Comparison of ENCODE assay signal across 8 cellular contexts in the genomic region with DNA sequence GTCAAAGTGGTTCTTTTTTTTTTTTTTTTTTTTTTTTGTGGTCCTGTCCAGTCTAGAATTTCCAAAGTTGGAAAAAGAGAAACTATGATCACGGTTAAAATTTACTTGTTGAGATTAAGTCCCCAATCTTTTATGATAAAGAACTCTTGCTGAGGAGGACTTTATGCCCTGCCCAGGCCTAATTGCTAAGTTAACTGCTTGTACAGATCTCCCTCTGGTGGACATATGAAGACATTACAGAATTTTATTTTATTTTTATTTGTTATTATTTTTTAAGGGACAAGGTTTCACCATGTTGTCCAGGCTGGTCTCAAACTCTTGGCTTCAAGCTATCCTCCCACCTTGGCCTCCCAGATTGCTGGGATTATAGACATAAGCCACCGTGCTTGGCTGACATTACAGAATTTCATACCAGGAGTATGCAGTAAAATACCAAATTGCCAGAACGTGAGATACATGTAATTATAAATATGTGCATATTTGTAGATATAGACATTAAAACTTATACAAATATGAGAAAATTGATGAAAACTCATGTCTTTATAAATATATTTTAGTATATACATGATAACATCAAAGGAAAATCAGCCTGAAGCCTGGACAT.
A peak's percentile ranks its signal among the peaks of the same experiment; 100 is the strongest.
DNase-seq lines count a peak whose midpoint lies in the region; ATAC-seq and TF ChIP-seq lines count a peak whose summit lies in the region.

No MANE protein-coding gene starts in this region.

- H3K36me3 Mint-ChIP-seq in brain, result no peaks in the 10 kb centered on the region

- H3K9me3 ChIP-seq in upper lobe of right lung, result no peaks in the 10 kb centered on the region

- ATAC-seq in Right ventricle myocardium superior (ENCODE audit: poor library complexity), result peak; percentile 61
- ATAC-seq in HG03103 (IDR thresholded peaks at IDR 0.05; ENCODE audit: low read depth, unreplicated experiment), result peak; percentile 63
- peak; percentile 84 for ATAC-seq in upper lobe of right lung
- no peak for ATAC-seq in HG03097 (IDR thresholded peaks at IDR 0.05; ENCODE audit: low FRiP score, unreplicated experiment)

- H3K4me3 ChIP-seq in upper lobe of right lung, result no peak overlapping the region

- H3K4me1 Mint-ChIP-seq in brain, result peaks cover 9% of the 10 kb centered on the region

- H3K4me1 ChIP-seq in upper lobe of right lung, result peaks cover 5% of the 10 kb centered on the region

- DNase-seq in Right ventricle myocardium superior (no peak), cardiac septum (ENCODE audit: low spot score) (no peak), NCI-H460 (ENCODE audit: extremely low read depth, low read depth) (peak; percentile 56), kidney tubule cell (ENCODE audit: low spot score) (peak; percentile 67), upper lobe of right lung (no peak)

- H3K36me3 ChIP-seq in upper lobe of right lung, result no peaks in the 10 kb centered on the region

- H3K4me3 Mint-ChIP-seq in brain, result no peak overlapping the region

- intact Hi-C loops in Right ventricle myocardium superior (cut with DNase I), result loop anchor here (5.0 to 10.0 kb wide), 4 partner anchors 88 to 1108 kb away; partner anchors contain the start of gene PCSK5
- intact Hi-C loops in cardiac septum (cut with DNase I), result loop anchor here (10.0 kb wide), 1 partner anchor 408 kb away; the partner anchor contains the start of gene PCSK5
- intact Hi-C loops in upper lobe of right lung (cut with DNase I), result no loop called here

- H3K27ac ChIP-seq in upper lobe of right lung, result no peak overlapping the region

- TF ChIP-seq CTCF in brain (conservative IDR thresholded peaks at IDR 0.05) (peak; percentile 87 to 93), upper lobe of right lung (IDR thresholded peaks at IDR 0.05) (peak; percentile 72)

- H3K27me3 Mint-ChIP-seq in brain, result peaks cover under 1% of the 10 kb centered on the region

- H3K27me3 ChIP-seq in upper lobe of right lung, result no peaks in the 10 kb centered on the region

- peaks cover 0 to 2% (median 0%) of the 10 kb centered on the region in 5 experiments for H3K9me3 Mint-ChIP-seq in brain

- peak overlapping the region in 1 of 5 experiments; percentile 14 for H3K27ac Mint-ChIP-seq in brain

Comparison
In these comparisons a context has a peak if more than half of its experiments do, and no peak if none do; other contexts are left out.
1. DNase-seq: peak in NCI-H460 (single experiment) and kidney tubule cell (single experiment); none in Right ventricle myocardium superior (single experiment), cardiac septum (single experiment) and upper lobe of right lung (single experiment).